17 cellular contexts compared by ENCODE assay signal in the genomic region with DNA sequence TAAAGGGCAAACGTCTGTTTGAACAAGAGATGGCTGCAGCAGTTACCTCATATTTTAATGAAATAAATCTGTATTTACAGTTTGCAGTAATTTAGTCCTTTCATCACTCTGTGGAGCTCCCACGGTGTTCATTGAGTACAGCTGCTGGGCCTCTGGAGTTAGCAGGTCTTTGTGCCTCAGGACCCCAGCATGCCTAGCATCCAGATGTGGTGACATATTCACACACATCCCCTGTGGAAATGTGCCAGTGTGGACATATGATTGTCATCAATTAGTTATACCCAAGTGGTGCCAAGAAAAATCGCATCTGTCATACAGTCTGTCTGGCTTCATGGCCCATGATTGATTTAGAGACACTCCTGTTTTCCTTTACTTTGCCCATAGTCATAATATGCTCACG.
"Had no signal": no experiment of that assay in that cellular context is flagged by ENCODE, and none has a peak within 500 bp of the region (broad histone marks: within the 10 kb centered on the region; RNA-seq: fewer than 3 reads in every experiment).

No MANE protein-coding gene starts in this region.

- H3K9me3 Mint-ChIP-seq: effector memory CD8-positive, alpha-beta T cell; immature natural killer cell; memory B cell; T-helper 2 cell treated with Interferon-gamma antibody and Interleukin-4, amounts not matched to agents 5 μg/mL and 100 μg/mL, for 36 hours had no signal

- H3K27me3 Mint-ChIP-seq: activated naive CD8-positive, alpha-beta T cell; effector memory CD8-positive, alpha-beta T cell; memory B cell had no signal

- H3K27me3 ChIP-seq: esophagus squamous epithelium, thyroid gland had no signal

- H3K4me1 ChIP-seq: thyroid gland had no signal

- ATAC-seq: effector memory CD8-positive, alpha-beta T cell had no signal

- H3K4me3 ChIP-seq: esophagus squamous epithelium, thyroid gland had no signal

- H3K27ac ChIP-seq: esophagus squamous epithelium, thyroid gland had no signal

- H3K4me3 Mint-ChIP-seq: activated naive CD8-positive, alpha-beta T cell; effector memory CD8-positive, alpha-beta T cell; immature natural killer cell; memory B cell; neural crest cell; T-helper 2 cell treated with Interferon-gamma antibody and Interleukin-4, amounts not matched to agents 5 μg/mL and 100 μg/mL, for 36 hours had no signal

- H3K27ac Mint-ChIP-seq: activated naive CD8-positive, alpha-beta T cell; immature natural killer cell; memory B cell; T-helper 2 cell treated with Interferon-gamma antibody and Interleukin-4, amounts not matched to agents 5 μg/mL and 100 μg/mL, for 36 hours had no signal

- DNase-seq: activated CD4-positive, alpha-beta T cell treated with anti-CD3 and anti-CD28 coated beads, Interleukin-2, amount 50 U/mL, for 48 hours; activated gamma-delta T cell; amniotic stem cell; caudate nucleus; effector memory CD8-positive, alpha-beta T cell; esophagus squamous epithelium; immature natural killer cell; kidney glomerular epithelial cell; retina; stimulated activated CD4-positive, alpha-beta T cell treated with anti-CD3 and anti-CD28 coated beads, Interleukin-12 subunit alpha, Interleukin-12 subunit beta, amount 100 ng/mL, for 4 hours; stimulated activated CD4-positive, alpha-beta T cell treated with anti-CD3 and anti-CD28 coated beads, Interleukin-2, amount 100 ng/mL, for 24 hours; stimulated activated naive CD4-positive, alpha-beta T cell treated with Interleukin-2 at 50 U/mL for 16 hours; thyroid gland had no signal

- H3K4me1 Mint-ChIP-seq: memory B cell had no signal

- H3K9me3 ChIP-seq: esophagus squamous epithelium, thyroid gland had no signal
